Comparison of ENCODE assay signal across 2 cellular contexts in the genomic region with DNA sequence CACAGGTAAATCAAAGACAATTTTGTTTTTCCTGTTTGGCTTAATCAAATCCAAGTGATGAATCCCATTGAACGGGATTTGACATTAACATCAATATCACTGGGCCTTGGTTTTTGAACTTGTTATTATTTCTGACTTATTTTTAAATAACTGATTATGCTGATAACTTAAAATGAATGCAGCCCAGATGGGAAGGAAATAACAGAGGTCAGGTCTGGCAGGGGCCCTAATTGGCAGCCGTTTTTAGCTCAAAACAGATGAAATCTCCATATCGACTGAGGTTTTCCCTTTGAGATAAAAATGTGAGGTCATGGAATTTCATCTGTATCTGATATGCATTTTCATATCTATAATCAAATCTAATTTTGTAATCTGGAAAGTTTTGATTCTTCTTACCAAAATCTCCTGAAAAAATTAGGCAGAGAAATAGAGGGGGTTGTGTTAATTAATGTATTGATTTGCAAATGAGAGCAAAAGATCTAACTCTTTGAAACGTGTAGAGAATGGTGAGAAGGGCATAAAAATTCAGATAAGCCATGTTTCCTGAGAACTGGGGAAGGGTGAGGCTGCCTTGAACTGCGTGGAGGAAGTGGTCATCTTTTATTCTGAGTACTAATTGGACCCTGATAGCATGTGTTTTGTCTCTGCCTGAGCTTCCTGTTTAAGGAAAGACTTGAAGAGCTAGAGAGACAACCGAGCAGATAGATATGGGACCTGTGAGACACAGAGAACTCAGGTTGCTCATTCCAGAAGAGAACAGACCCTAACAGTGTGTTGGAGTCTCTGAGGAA.
A peak's percentile ranks its signal among the peaks of the same experiment; 100 is the strongest.
TF ChIP-seq lines count a peak whose summit lies in the region.

No MANE protein-coding gene starts in this region.

TF ChIP-seq in SK-N-SH, 30 proteins besides CTCF, POLR2A, EP300 and RAD21:
- TF ChIP-seq TCF12 (IDR thresholded peaks at IDR 0.05) = peak; percentile 51; the same call in 1 of the 2 replicates
- TF ChIP-seq EZH2phosphoT487 (IDR thresholded peaks at IDR 0.05; ENCODE audit: borderline replicate concordance, low read depth) = no peak
- no peak for TF ChIP-seq YY1 (IDR thresholded peaks at IDR 0.05; ENCODE audit: low read depth)
- TF ChIP-seq ELF1 (IDR thresholded peaks at IDR 0.05) = no peak
- no peak for TF ChIP-seq GABPA (IDR thresholded peaks at IDR 0.05; ENCODE audit: low read depth)

TF ChIP-seq in endothelial cell of umbilical vein, 7 proteins besides CTCF, POLR2A, EP300 and RAD21:
- TF ChIP-seq MYC (IDR thresholded peaks at IDR 0.05; ENCODE audit: low read depth, low read length) (no peak), EZH2 (IDR thresholded peaks at IDR 0.05; ENCODE audit: borderline replicate concordance, low read depth, low read length, severe bottlenecking) (no peak), GATA2 (IDR thresholded peaks at IDR 0.05; ENCODE audit: insufficient read depth, insufficient read length, low read depth, low read length) (no peak), FOS (IDR thresholded peaks at IDR 0.05; ENCODE audit: borderline replicate concordance, insufficient read depth, low read length) (no peak), POLR2AphosphoS5 (IDR thresholded peaks at IDR 0.05; ENCODE audit: insufficient read depth, low read depth, low read length) (no peak), JUN (IDR thresholded peaks at IDR 0.05; ENCODE audit: borderline replicate concordance, insufficient read depth, insufficient read length, low read depth) (no peak)
- TF ChIP-seq, protein P1, sequence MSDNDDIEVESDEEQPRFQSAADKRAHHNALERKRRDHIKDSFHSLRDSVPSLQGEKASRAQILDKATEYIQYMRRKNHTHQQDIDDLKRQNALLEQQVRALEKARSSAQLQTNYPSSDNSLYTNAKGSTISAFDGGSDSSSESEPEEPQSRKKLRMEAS (IDR thresholded peaks at IDR 0.05; ENCODE audit: insufficient read depth, insufficient read length) = no peak
